8 cellular contexts compared by ENCODE assay signal in genomic region chr10:42783181-42783549, GRCh38. TPM values are rescaled to one million over a fixed set of nuclear protein-coding genes. Genes with fewer than 3 reads are reported as not detected.
DNase-seq lines count a peak whose midpoint lies in the region; ATAC-seq and TF ChIP-seq lines count a peak whose summit lies in the region.

No MANE protein-coding gene starts in this region.

- intact Hi-C loops in body of pancreas (cut with DNase I): loop anchor here (10.0 kb wide), 1 partner anchor 682 kb away; no protein-coding TSS in a partner anchor

- WGBS in body of pancreas, 2 donors: 1 to 2% methylated on average over 11 of the region's 11 CpGs

- ATAC-seq in body of pancreas: no peak

- H3K36me3 ChIP-seq in OCI-LY1 (ENCODE audit: insufficient read depth, low read length): peaks cover 36% of the 10 kb centered on the region
- H3K36me3 ChIP-seq in body of pancreas (replicated peaks in 1 of 2; ENCODE audit: insufficient read depth in 1 of 2, low read depth in 2 of 2): peaks cover 9 to 19% of the 10 kb centered on the region in 2 donors
- H3K36me3 ChIP-seq in kidney epithelial cell (ENCODE audit: control insufficient read depth, insufficient read depth, low read length): no peaks in the 10 kb centered on the region

- DNase-seq in COR-L47 (lab: John Stamatoyannopoulos, UW) (peak; percentile 47), HEK293T (ENCODE audit: extremely low spot score) (peak; percentile 12), body of pancreas (peak in 3 of 4 donors; percentile 10 to 23 (median 14)), kidney epithelial cell (ENCODE audit: low read depth) (peak; percentile 26), SKM-1 (lab: John Stamatoyannopoulos, UW; ENCODE audit: unreplicated experiment) (no peak)
- DNase-seq in stimulated activated CD8-positive, alpha-beta memory T cell treated with anti-CD3 and anti-CD28 coated beads, Interleukin-4, amount 100 ng/mL, for 48 hours: peak; percentile 32
- no peak for DNase-seq in activated CD4-positive, CD25-positive, alpha-beta regulatory T cell treated with anti-CD3 and anti-CD28 coated beads, Interleukin-2, amount 50 U/mL, for 72 hours

- H3K4me2 ChIP-seq in OCI-LY1 (ENCODE audit: low read length): peak overlapping the region; percentile 100

- H4K20me1 ChIP-seq in OCI-LY1 (ENCODE audit: insufficient read depth, low read length): no peaks in the 10 kb centered on the region

- TF ChIP-seq POLR2A in body of pancreas (IDR thresholded peaks at IDR 0.05): no peak

- H3K4me3 ChIP-seq in OCI-LY1 (ENCODE audit: low read depth, low read length, poor library complexity, severe bottlenecking): peak overlapping the region; percentile 97
- peak overlapping the region; percentile 50 to 78 for H3K4me3 ChIP-seq in body of pancreas
- peak overlapping the region; percentile 84 for H3K4me3 ChIP-seq in kidney epithelial cell (ENCODE audit: low read depth, low read length)

- no peaks in the 10 kb centered on the region for H3K9me2 ChIP-seq in OCI-LY1 (ENCODE audit: low read depth, low read length)

- CTCF ChIA-PET in HEK293T (lab: Yijun Ruan, JAX): interaction anchor here (1.3 kb wide), 1 partner anchor 30 kb away, joined by 3 read pairs; no protein-coding TSS in a partner anchor

- peaks cover 11% of the 10 kb centered on the region for H3K79me2 ChIP-seq in OCI-LY1 (ENCODE audit: insufficient read depth, low read length)

- TF ChIP-seq CTCF in OCI-LY1 (IDR thresholded peaks at IDR 0.05; ENCODE audit: low read length) (no peak), body of pancreas (IDR thresholded peaks at IDR 0.05) (no peak), kidney epithelial cell (IDR thresholded peaks at IDR 0.05; ENCODE audit: insufficient read depth, low read length, poor library complexity, severe bottlenecking) (no peak)

- peak overlapping the region; percentile 79 for H3K9ac ChIP-seq in OCI-LY1 (ENCODE audit: low read length)

- no peak overlapping the region for H3K27ac ChIP-seq in OCI-LY1 (ENCODE audit: low read depth, low read length, poor library complexity, severe bottlenecking)
- peak overlapping the region; percentile 85 to 94 (median 88) for H3K27ac ChIP-seq in body of pancreas

- no peaks in the 10 kb centered on the region for H3F3A ChIP-seq in OCI-LY1 (ENCODE audit: insufficient read depth, low read length)

- H2AFZ ChIP-seq in OCI-LY1 (ENCODE audit: low read length): no peak overlapping the region

- POLR2A ChIA-PET in HEK293T (lab: Yijun Ruan, JAX): interaction anchor here (0.7 to 1.8 kb wide), 12 partner anchors 10 to 160 kb away, joined by 3 to 14 read pairs (median 4); no protein-coding TSS in a partner anchor

- H3K4me1 ChIP-seq in OCI-LY1 (ENCODE audit: insufficient read depth, low read length, severe bottlenecking) (peaks cover 18% of the 10 kb centered on the region), body of pancreas (peaks cover 19% of the 10 kb centered on the region)

- no peaks in the 10 kb centered on the region for H3K9me3 ChIP-seq in OCI-LY1 (ENCODE audit: low read length)
- H3K9me3 ChIP-seq in body of pancreas: no peaks in the 10 kb centered on the region

- no peaks in the 10 kb centered on the region for H3K27me3 ChIP-seq in OCI-LY1 (ENCODE audit: insufficient read depth, low read length)
- H3K27me3 ChIP-seq in body of pancreas: no peaks in the 10 kb centered on the region
- no peaks in the 10 kb centered on the region for H3K27me3 ChIP-seq in kidney epithelial cell (ENCODE audit: control insufficient read depth, insufficient read depth, low read length)

TF ChIP-seq in HEK293T, 16 proteins besides CTCF, POLR2A, EP300 and RAD21:
- TF ChIP-seq TARDBP (IDR thresholded peaks at IDR 0.05) (no peak), PKNOX1 (IDR thresholded peaks at IDR 0.05) (no peak), SUZ12 (IDR thresholded peaks at IDR 0.05) (no peak), BHLHE40 (IDR thresholded peaks at IDR 0.05; ENCODE audit: borderline replicate concordance) (no peak), CTBP1 (IDR thresholded peaks at IDR 0.05; ENCODE audit: borderline replicate concordance) (no peak), SP1 (IDR thresholded peaks at IDR 0.05) (no peak)

RNA-seq across cellular contexts. Expression of gene BMS1, which starts 0.6 kb away (rescaled TPM):
- 1 to 10 TPM; 8.0 to 8.6 TPM for total RNA-seq in body of pancreas
- 21.9 and 23.2 TPM in 2 replicates for total RNA-seq in kidney epithelial cell

Comparison
In these comparisons a context has a peak if more than half of its experiments do, and no peak if none do; other contexts are left out.
1. DNase-seq: peak in COR-L47 (single experiment), HEK293T (single experiment), body of pancreas (3 of 4), kidney epithelial cell (single experiment) and stimulated activated CD8-positive, alpha-beta memory T cell treated with anti-CD3 and anti-CD28 coated beads, Interleukin-4, amount 100 ng/mL, for 48 hours (single experiment); none in SKM-1 (single experiment) and activated CD4-positive, CD25-positive, alpha-beta regulatory T cell treated with anti-CD3 and anti-CD28 coated beads, Interleukin-2, amount 50 U/mL, for 72 hours (single experiment).
2. Peak in every context shown above with its lines, with median percentiles within 50 percentile points of each other: H3K4me3 ChIP-seq.